In the genomic region with DNA sequence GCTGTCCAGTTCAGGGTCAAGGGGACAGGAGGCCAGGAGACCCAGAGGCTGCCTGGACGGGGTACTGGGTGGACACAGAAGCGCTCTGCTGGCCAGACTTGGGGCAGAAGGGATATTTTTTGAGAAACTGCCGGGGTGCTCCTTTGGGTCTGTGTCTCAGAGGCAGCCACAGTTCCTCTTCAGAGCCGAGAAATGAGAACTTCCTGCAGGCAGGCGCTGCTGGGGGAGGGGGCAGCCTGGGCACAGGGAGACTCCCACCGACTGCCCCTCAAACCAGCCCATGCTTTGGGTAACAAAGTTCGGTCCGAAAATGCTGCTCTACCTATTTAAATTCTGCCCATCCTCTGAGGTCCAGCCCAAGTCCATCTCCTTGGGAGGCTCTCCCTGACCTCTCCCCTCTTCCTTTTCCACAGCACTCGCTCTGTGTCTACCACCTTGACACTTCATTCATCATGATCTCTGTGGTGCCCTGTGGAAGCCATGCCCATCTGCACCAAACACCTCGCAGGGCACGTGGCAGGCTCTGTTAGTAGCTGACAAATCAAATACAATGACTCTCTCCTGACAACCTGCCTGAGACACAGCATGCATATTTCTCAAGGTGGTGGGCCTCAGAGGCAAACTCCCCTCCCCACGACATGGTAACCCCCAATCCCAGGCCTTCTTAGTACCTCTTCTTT, we compare ENCODE assay signal across 2 cellular contexts.
TF ChIP-seq lines count a peak whose summit lies in the region.

No MANE protein-coding gene starts in this region.

TF ChIP-seq in SK-N-SH, 30 proteins besides CTCF, POLR2A, EP300 and RAD21 (continued from another document):
- TF ChIP-seq REST (IDR thresholded peaks at IDR 0.05; ENCODE audit: low read depth, low read length) (no peak), MEF2A (IDR thresholded peaks at IDR 0.05; ENCODE audit: borderline replicate concordance, low read depth) (no peak), SIN3A (IDR thresholded peaks at IDR 0.05; ENCODE audit: borderline replicate concordance, low read depth, low read length) (no peak), GATA2 (CRISPR knock-in tag; IDR thresholded peaks at IDR 0.05) (no peak), USF2 (IDR thresholded peaks at IDR 0.05; ENCODE audit: borderline replicate concordance, low read depth, low read length) (no peak), FOXJ3 (CRISPR knock-in tag; IDR thresholded peaks at IDR 0.05) (no peak), JUND (IDR thresholded peaks at IDR 0.05) (no peak)
- TF ChIP-seq, protein P1, sequence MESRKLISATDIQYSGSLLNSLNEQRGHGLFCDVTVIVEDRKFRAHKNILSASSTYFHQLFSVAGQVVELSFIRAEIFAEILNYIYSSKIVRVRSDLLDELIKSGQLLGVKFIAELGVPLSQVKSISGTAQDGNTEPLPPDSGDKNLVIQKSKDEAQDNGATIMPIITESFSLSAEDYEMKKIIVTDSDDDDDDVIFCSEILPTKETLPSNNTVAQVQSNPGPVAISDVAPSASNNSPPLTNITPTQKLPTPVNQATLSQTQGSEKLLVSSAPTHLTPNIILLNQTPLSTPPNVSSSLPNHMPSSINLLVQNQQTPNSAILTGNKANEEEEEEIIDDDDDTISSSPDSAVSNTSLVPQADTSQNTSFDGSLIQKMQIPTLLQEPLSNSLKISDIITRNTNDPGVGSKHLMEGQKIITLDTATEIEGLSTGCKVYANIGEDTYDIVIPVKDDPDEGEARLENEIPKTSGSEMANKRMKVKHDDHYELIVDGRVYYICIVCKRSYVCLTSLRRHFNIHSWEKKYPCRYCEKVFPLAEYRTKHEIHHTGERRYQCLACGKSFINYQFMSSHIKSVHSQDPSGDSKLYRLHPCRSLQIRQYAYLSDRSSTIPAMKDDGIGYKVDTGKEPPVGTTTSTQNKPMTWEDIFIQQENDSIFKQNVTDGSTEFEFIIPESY (IDR thresholded peaks at IDR 0.05; ENCODE audit: borderline replicate concordance, low read depth): no peak

TF ChIP-seq in SK-N-SH treated with all-trans-retinoic acid at 6 μM for 48 hours, 23 proteins besides CTCF, POLR2A, EP300 and RAD21 (continued from another document):
- TF ChIP-seq POU6F1 (CRISPR knock-in tag; IDR thresholded peaks at IDR 0.05; ENCODE audit: borderline replicate concordance, low read depth) (no peak), TCF4 (CRISPR knock-in tag; IDR thresholded peaks at IDR 0.05; ENCODE audit: borderline replicate concordance) (no peak), ZNF8 (CRISPR knock-in tag; IDR thresholded peaks at IDR 0.05) (no peak), OSR1 (CRISPR knock-in tag; IDR thresholded peaks at IDR 0.05) (no peak), ISL1 (CRISPR knock-in tag; IDR thresholded peaks at IDR 0.05) (no peak), ARNTL (CRISPR knock-in tag; IDR thresholded peaks at IDR 0.05; ENCODE audit: borderline replicate concordance, low read depth) (no peak), SNAI2 (CRISPR knock-in tag; IDR thresholded peaks at IDR 0.05) (no peak), PPARA (CRISPR knock-in tag; IDR thresholded peaks at IDR 0.05; ENCODE audit: borderline replicate concordance) (no peak), TOX (CRISPR knock-in tag; IDR thresholded peaks at IDR 0.05; ENCODE audit: borderline replicate concordance) (no peak), PATZ1 (CRISPR knock-in tag; IDR thresholded peaks at IDR 0.05; ENCODE audit: borderline replicate concordance) (no peak), ZNF70 (CRISPR knock-in tag; IDR thresholded peaks at IDR 0.05) (no peak)
- TF ChIP-seq, protein P2, sequence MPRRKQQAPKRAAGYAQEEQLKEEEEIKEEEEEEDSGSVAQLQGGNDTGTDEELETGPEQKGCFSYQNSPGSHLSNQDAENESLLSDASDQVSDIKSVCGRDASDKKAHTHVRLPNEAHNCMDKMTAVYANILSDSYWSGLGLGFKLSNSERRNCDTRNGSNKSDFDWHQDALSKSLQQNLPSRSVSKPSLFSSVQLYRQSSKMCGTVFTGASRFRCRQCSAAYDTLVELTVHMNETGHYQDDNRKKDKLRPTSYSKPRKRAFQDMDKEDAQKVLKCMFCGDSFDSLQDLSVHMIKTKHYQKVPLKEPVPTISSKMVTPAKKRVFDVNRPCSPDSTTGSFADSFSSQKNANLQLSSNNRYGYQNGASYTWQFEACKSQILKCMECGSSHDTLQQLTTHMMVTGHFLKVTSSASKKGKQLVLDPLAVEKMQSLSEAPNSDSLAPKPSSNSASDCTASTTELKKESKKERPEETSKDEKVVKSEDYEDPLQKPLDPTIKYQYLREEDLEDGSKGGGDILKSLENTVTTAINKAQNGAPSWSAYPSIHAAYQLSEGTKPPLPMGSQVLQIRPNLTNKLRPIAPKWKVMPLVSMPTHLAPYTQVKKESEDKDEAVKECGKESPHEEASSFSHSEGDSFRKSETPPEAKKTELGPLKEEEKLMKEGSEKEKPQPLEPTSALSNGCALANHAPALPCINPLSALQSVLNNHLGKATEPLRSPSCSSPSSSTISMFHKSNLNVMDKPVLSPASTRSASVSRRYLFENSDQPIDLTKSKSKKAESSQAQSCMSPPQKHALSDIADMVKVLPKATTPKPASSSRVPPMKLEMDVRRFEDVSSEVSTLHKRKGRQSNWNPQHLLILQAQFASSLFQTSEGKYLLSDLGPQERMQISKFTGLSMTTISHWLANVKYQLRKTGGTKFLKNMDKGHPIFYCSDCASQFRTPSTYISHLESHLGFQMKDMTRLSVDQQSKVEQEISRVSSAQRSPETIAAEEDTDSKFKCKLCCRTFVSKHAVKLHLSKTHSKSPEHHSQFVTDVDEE (CRISPR knock-in tag; IDR thresholded peaks at IDR 0.05): no peak
